In the genomic region with DNA sequence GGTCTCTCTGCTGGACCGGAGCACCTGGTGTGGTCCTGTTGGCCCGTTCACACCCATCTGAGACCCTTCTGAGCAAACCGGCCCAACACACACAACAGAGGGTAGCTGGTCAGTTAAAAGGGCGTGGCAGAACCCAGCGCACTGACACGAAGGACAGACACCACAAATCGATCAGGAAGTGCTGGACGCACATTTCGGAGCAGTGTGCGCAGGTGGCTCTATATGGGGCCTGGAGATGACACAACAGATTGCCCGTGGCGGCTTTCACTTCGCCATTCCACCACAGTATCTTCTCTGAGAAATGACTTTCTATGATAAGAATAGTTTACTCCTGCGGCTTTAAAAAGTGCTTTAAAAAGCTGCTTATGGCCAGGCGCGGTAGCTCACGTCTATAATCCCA, we compare ENCODE assay signal across 18 cellular contexts. TPM values are rescaled to one million over a fixed set of nuclear protein-coding genes. Genes with fewer than 3 reads are reported as not detected.
DNase-seq lines count a peak whose midpoint lies in the region; ATAC-seq and TF ChIP-seq lines count a peak whose summit lies in the region.
"Had no signal": no experiment of that assay in that cellular context is flagged by ENCODE, and none has a peak within 500 bp of the region (broad histone marks: within the 10 kb centered on the region; RNA-seq: fewer than 3 reads in every experiment).

No MANE protein-coding gene starts in this region.

- CTCF ChIA-PET in activated CD8-positive, alpha-beta memory T cell treated with anti-CD3 and anti-CD28 coated beads, Interleukin-2, amount 10 ng/mL, durations not matched to agents 7 days and 5 days (lab: Charles Lee), result interaction anchor here (1.2 to 2.1 kb wide), 7 partner anchors 16 to 169 kb away, joined by 3 to 10 read pairs (median 6); partner anchors contain the start of genes CD7 and RAC3
- CTCF ChIA-PET in activated CD8-positive, alpha-beta T cell treated with anti-CD3 and anti-CD28 coated beads for 36 hours (lab: Charles Lee), result interaction anchor here (1.4 to 2.1 kb wide), 6 partner anchors 14 to 179 kb away, joined by 3 to 7 read pairs (median 6); no protein-coding TSS in a partner anchor

- ATAC-seq in activated CD8-positive, alpha-beta memory T cell treated with anti-CD3 and anti-CD28 coated beads, Interleukin-2, amount 10 ng/mL, durations not matched to agents 7 days and 5 days, result no peak
- no peak for ATAC-seq in activated CD8-positive, alpha-beta T cell treated with anti-CD3 and anti-CD28 coated beads for 36 hours
- no peak for ATAC-seq in naive thymus-derived CD8-positive, alpha-beta T cell
- ATAC-seq: A549, gastrocnemius medialis, lower lobe of right lung had no signal

- TF ChIP-seq CTCF in activated CD8-positive, alpha-beta T cell treated with anti-CD3 and anti-CD28 coated beads for 36 hours (IDR thresholded peaks at IDR 0.05), result no peak
- TF ChIP-seq CTCF in CD14-positive monocyte (IDR thresholded peaks at IDR 0.05), result no peak

- H3K27ac Mint-ChIP-seq in activated CD8-positive, alpha-beta memory T cell treated with anti-CD3 and anti-CD28 coated beads, Interleukin-2, amount 10 ng/mL, durations not matched to agents 7 days and 5 days, result peak overlapping the region; percentile 84
- peak overlapping the region; percentile 87 for H3K27ac Mint-ChIP-seq in activated CD8-positive, alpha-beta T cell treated with anti-CD3 and anti-CD28 coated beads for 36 hours
- peak overlapping the region; percentile 69 to 97 (median 94) for H3K27ac Mint-ChIP-seq in naive thymus-derived CD8-positive, alpha-beta T cell
- H3K27ac Mint-ChIP-seq in CD14-positive monocyte, result no peak overlapping the region

- no peak for DNase-seq in activated CD8-positive, alpha-beta memory T cell treated with anti-CD3 and anti-CD28 coated beads, Interleukin-2, amount 10 ng/mL, durations not matched to agents 7 days and 5 days
- no peak for DNase-seq in activated CD8-positive, alpha-beta memory T cell treated with anti-CD3 and anti-CD28 coated beads, Interleukin-2, amount 50 U/mL, for 48 hours
- DNase-seq in activated CD8-positive, alpha-beta T cell treated with anti-CD3 and anti-CD28 coated beads for 36 hours, result no peak
- no peak for DNase-seq in naive thymus-derived CD8-positive, alpha-beta T cell
- DNase-seq in CD14-positive monocyte (ENCODE audit: low spot score) (no peak), NCI-H1417 (lab: John Stamatoyannopoulos, UW) (no peak), cerebellar nuclear complex (lab: John Stamatoyannopoulos, UW) (no peak)
- DNase-seq: aorta; BE2C; gastrocnemius medialis; lower lobe of right lung; NCI-H2107; NCI-H510A; NK-92 treated with Interleukin-12 subunit alpha and Interleukin-12 subunit beta, amount 100 ng/mL, for 24 hours; substantia nigra had no signal

- peaks cover 60% of the 10 kb centered on the region for H3K4me1 Mint-ChIP-seq in activated CD8-positive, alpha-beta memory T cell treated with anti-CD3 and anti-CD28 coated beads, Interleukin-2, amount 10 ng/mL, durations not matched to agents 7 days and 5 days
- peaks cover 56% of the 10 kb centered on the region for H3K4me1 Mint-ChIP-seq in activated CD8-positive, alpha-beta T cell treated with anti-CD3 and anti-CD28 coated beads for 36 hours (ENCODE audit: low read depth)
- H3K4me1 Mint-ChIP-seq in naive thymus-derived CD8-positive, alpha-beta T cell, result peaks cover 10 to 50% (median 38%) of the 10 kb centered on the region in 4 donors
- peaks cover 5% of the 10 kb centered on the region for H3K4me1 Mint-ChIP-seq in CD14-positive monocyte

- H3K36me3 Mint-ChIP-seq in activated CD8-positive, alpha-beta memory T cell treated with anti-CD3 and anti-CD28 coated beads, Interleukin-2, amount 10 ng/mL, durations not matched to agents 7 days and 5 days, result peaks cover 12% of the 10 kb centered on the region
- peaks cover 33% of the 10 kb centered on the region for H3K36me3 Mint-ChIP-seq in activated CD8-positive, alpha-beta T cell treated with anti-CD3 and anti-CD28 coated beads for 36 hours (ENCODE audit: low read depth)
- H3K36me3 Mint-ChIP-seq in naive thymus-derived CD8-positive, alpha-beta T cell, result peaks cover 0 to 27% (median 14%) of the 10 kb centered on the region in 3 donors
- H3K36me3 Mint-ChIP-seq in CD14-positive monocyte, result peaks cover 29 to 48% of the 10 kb centered on the region in 2 donors

- no peak overlapping the region for H3K4me3 Mint-ChIP-seq in activated CD8-positive, alpha-beta memory T cell treated with anti-CD3 and anti-CD28 coated beads, Interleukin-2, amount 10 ng/mL, durations not matched to agents 7 days and 5 days
- H3K4me3 Mint-ChIP-seq in activated CD8-positive, alpha-beta T cell treated with anti-CD3 and anti-CD28 coated beads for 36 hours, result peak overlapping the region; percentile 55
- peak overlapping the region; percentile 50 to 82 (median 68) for H3K4me3 Mint-ChIP-seq in naive thymus-derived CD8-positive, alpha-beta T cell
- H3K4me3 Mint-ChIP-seq in CD14-positive monocyte, result no peak overlapping the region

- peak overlapping the region; percentile 40 for H3K27ac ChIP-seq in KOPT-K1 (ENCODE audit: low read depth, low read length, poor library complexity, severe bottlenecking)
- H3K27ac ChIP-seq: A549, esophagus muscularis mucosa, gastrocnemius medialis, lower lobe of right lung had no signal

- no peaks in the 10 kb centered on the region for H3K9me3 ChIP-seq in KOPT-K1 (ENCODE audit: insufficient read depth, low read length, poor library complexity, severe bottlenecking)
- H3K9me3 ChIP-seq: A549, BE2C, esophagus muscularis mucosa, gastrocnemius medialis, lower lobe of right lung had no signal

- H3K9me3 Mint-ChIP-seq in activated CD8-positive, alpha-beta memory T cell treated with anti-CD3 and anti-CD28 coated beads, Interleukin-2, amount 10 ng/mL, durations not matched to agents 7 days and 5 days (ENCODE audit: low read depth), result no peaks in the 10 kb centered on the region
- no peaks in the 10 kb centered on the region for H3K9me3 Mint-ChIP-seq in activated CD8-positive, alpha-beta T cell treated with anti-CD3 and anti-CD28 coated beads for 36 hours
- H3K9me3 Mint-ChIP-seq in naive thymus-derived CD8-positive, alpha-beta T cell, result no peaks in the 10 kb centered on the region
- H3K9me3 Mint-ChIP-seq in CD14-positive monocyte, result no peaks in the 10 kb centered on the region

- H3K27me3 Mint-ChIP-seq in activated CD8-positive, alpha-beta memory T cell treated with anti-CD3 and anti-CD28 coated beads, Interleukin-2, amount 10 ng/mL, durations not matched to agents 7 days and 5 days, result no peaks in the 10 kb centered on the region
- H3K27me3 Mint-ChIP-seq in activated CD8-positive, alpha-beta T cell treated with anti-CD3 and anti-CD28 coated beads for 36 hours, result no peaks in the 10 kb centered on the region
- no peaks in the 10 kb centered on the region for H3K27me3 Mint-ChIP-seq in naive thymus-derived CD8-positive, alpha-beta T cell
- H3K27me3 Mint-ChIP-seq in CD14-positive monocyte (ENCODE audit: low read depth in 3 of 3), result peaks cover 0 to 4% (median 0%) of the 10 kb centered on the region in 3 donors

- H3K36me3 ChIP-seq in KOPT-K1 (ENCODE audit: insufficient read depth, low read length), result peaks cover 27% of the 10 kb centered on the region; the same call in 1 of the 2 replicates

- POLR2A ChIA-PET in activated CD8-positive, alpha-beta T cell treated with anti-CD3 and anti-CD28 coated beads for 36 hours (lab: Charles Lee), result interaction anchor here (0.8 to 1.4 kb wide), 3 partner anchors 35 to 162 kb away, joined by 3 read pairs; partner anchors contain the start of gene DCXR
- POLR2A ChIA-PET in naive thymus-derived CD8-positive, alpha-beta T cell (lab: Charles Lee), result interaction anchor here (0.7 to 4.8 kb wide), 6 partner anchors 13 to 177 kb away, joined by 3 to 33 read pairs (median 9); partner anchors contain the start of genes CCDC57, CENPX, LRRC45 and SLC16A3

- intact Hi-C loops in activated CD8-positive, alpha-beta T cell treated with anti-CD3 and anti-CD28 coated beads for 36 hours (cut with micrococcal nuclease), result no loop called here
- intact Hi-C loops in CD14-positive monocyte (cut with micrococcal nuclease), result no loop called here

RNA-seq across cellular contexts. Expression of gene CCDC57, which starts 12.5 kb away (rescaled TPM):
- 10 to 100 TPM; 70.2 to 73.9 TPM for total RNA-seq in activated CD8-positive, alpha-beta memory T cell treated with anti-CD3 and anti-CD28 coated beads, Interleukin-2, amount 10 ng/mL, durations not matched to agents 7 days and 5 days
- 10 to 100 TPM; 56.6 to 64.2 TPM for total RNA-seq in activated CD8-positive, alpha-beta T cell treated with anti-CD3 and anti-CD28 coated beads for 36 hours
- total RNA-seq in naive thymus-derived CD8-positive, alpha-beta T cell, result 10 to 100 TPM; 72.9 to 80.0 TPM
- 10 to 100 TPM; 39.6 to 53.5 (median 42.4) TPM for polyA plus RNA-seq in naive thymus-derived CD8-positive, alpha-beta T cell
- 10 to 100 TPM; 17.1 to 20.1 TPM for polyA plus RNA-seq in CD14-positive monocyte

RNA-seq across cellular contexts. Expression of gene SLC16A3, which starts 28.7 kb away (rescaled TPM):
- total RNA-seq in activated CD8-positive, alpha-beta memory T cell treated with anti-CD3 and anti-CD28 coated beads, Interleukin-2, amount 10 ng/mL, durations not matched to agents 7 days and 5 days, result 100 to 1,000 TPM; 119 to 148 TPM
- total RNA-seq in activated CD8-positive, alpha-beta T cell treated with anti-CD3 and anti-CD28 coated beads for 36 hours, result 100 to 1,000 TPM; 183 to 193 TPM
- total RNA-seq in naive thymus-derived CD8-positive, alpha-beta T cell, result 10 to 100 TPM; 10.1 to 11.6 TPM
- 1 to 10 TPM in 2 of 3 donors, under 1 TPM in 1; 0.91 to 1.5 (median 1.0) TPM for polyA plus RNA-seq in naive thymus-derived CD8-positive, alpha-beta T cell
- polyA plus RNA-seq in CD14-positive monocyte, result 10 to 100 TPM; 26.3 to 35.3 TPM

Comparison
In these comparisons a context has a peak if more than half of its experiments do, and no peak if none do; other contexts are left out.
1. H3K27ac Mint-ChIP-seq: peak in activated CD8-positive, alpha-beta memory T cell treated with anti-CD3 and anti-CD28 coated beads, Interleukin-2, amount 10 ng/mL, durations not matched to agents 7 days and 5 days (single experiment), activated CD8-positive, alpha-beta T cell treated with anti-CD3 and anti-CD28 coated beads for 36 hours (single experiment) and naive thymus-derived CD8-positive, alpha-beta T cell (10 of 10); none in CD14-positive monocyte (0 of 7).
2. H3K4me3 Mint-ChIP-seq: peak in activated CD8-positive, alpha-beta T cell treated with anti-CD3 and anti-CD28 coated beads for 36 hours (single experiment) and naive thymus-derived CD8-positive, alpha-beta T cell (10 of 10); none in activated CD8-positive, alpha-beta memory T cell treated with anti-CD3 and anti-CD28 coated beads, Interleukin-2, amount 10 ng/mL, durations not matched to agents 7 days and 5 days (single experiment) and CD14-positive monocyte (0 of 2).
3. RNA of gene SLC16A3, which starts 28.7 kb away (total RNA-seq): 183 to 193 TPM in activated CD8-positive, alpha-beta T cell treated with anti-CD3 and anti-CD28 coated beads for 36 hours and 119 to 148 TPM in activated CD8-positive, alpha-beta memory T cell treated with anti-CD3 and anti-CD28 coated beads, Interleukin-2, amount 10 ng/mL, durations not matched to agents 7 days and 5 days; 10.1 to 11.6 TPM in naive thymus-derived CD8-positive, alpha-beta T cell; every median in the first group is over 4 times any median in the second.